ENCODE assay signal across 18 cellular contexts in the genomic region with DNA sequence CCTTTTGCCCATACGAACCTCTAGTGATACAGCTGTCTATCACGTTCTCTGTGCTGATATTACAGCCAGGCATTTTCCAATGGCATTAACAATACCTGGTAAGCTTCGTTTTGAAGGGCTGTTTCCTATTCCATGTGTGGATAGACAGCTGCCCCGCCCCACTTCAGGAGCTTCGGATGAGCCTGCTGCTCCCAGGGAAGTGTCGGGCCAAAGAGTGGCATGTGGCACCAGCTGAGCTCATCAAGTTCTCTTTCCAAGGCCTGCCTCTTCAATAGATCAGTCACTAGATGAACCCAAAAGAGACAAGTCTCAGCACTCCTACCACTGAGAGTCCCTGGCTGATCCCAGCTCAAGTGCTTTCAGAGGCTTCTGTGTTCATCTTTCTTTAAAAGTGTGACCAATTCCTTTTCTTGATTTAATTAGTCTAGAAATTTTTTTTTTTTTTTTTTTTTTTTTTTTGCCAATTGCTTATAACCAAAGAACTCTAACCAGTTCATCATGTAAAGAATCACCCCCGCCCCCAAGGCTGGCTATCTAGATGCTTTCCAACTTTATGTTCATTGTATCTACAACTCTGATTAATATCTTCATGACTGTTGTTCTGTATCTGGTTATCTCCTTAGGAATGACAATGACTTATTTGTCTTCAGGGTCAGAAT.
"Had no signal": no experiment of that assay in that cellular context is flagged by ENCODE, and none has a peak within 500 bp of the region (broad histone marks: within the 10 kb centered on the region; RNA-seq: fewer than 3 reads in every experiment).

No MANE protein-coding gene starts in this region.

- H3K9ac ChIP-seq: parathyroid adenoma had no signal

- H3K4me3 Mint-ChIP-seq: activated CD4-positive, alpha-beta T cell treated with anti-CD3 and anti-CD28 coated beads, Interleukin-2, amount 10 ng/mL, durations not matched to agents 24 days and 14 days; activated CD8-positive, alpha-beta T cell treated with anti-CD3 and anti-CD28 coated beads for 36 hours; activated T-cell treated with anti-CD3 and anti-CD28 coated beads, Interleukin-2, amount 50 U/mL, for 24 hours; brain; natural killer cell had no signal

- H3K27me3 Mint-ChIP-seq: activated CD4-positive, alpha-beta T cell treated with anti-CD3 and anti-CD28 coated beads, Interleukin-2, amount 10 ng/mL, durations not matched to agents 24 days and 14 days; activated CD8-positive, alpha-beta T cell treated with anti-CD3 and anti-CD28 coated beads for 36 hours; activated T-cell treated with anti-CD3 and anti-CD28 coated beads, Interleukin-2, amount 50 U/mL, for 24 hours; brain had no signal

- DNase-seq: activated CD4-positive, alpha-beta T cell treated with anti-CD3 and anti-CD28 coated beads, Interleukin-2, amount 10 ng/mL, durations not matched to agents 24 days and 14 days; activated CD8-positive, alpha-beta T cell treated with anti-CD3 and anti-CD28 coated beads for 36 hours; activated naive CD4-positive, alpha-beta T cell treated with Interleukin-2 at 50 U/mL for 16 hours; activated T-cell treated with anti-CD3 and anti-CD28 coated beads, Interleukin-2, amount 50 U/mL, for 24 hours; central memory CD4-positive, alpha-beta T cell; erythroblast; left cardiac atrium; natural killer cell; retina; stimulated activated naive CD8-positive, alpha-beta T cell treated with anti-CD3 and anti-CD28 coated beads, Interleukin-15, Interleukin-2, amounts not matched to agents 100 U/mL and 50 U/mL, for 24 hours; T-helper 1 cell; T-helper 9 cell had no signal

- H3K9me3 ChIP-seq: suprapubic skin had no signal

- H3K4me1 ChIP-seq: parathyroid adenoma had no signal

- H2AFZ ChIP-seq: hepatocyte, parathyroid adenoma had no signal

- H3K27me3 ChIP-seq: hepatocyte, suprapubic skin had no signal

- H3K4me2 ChIP-seq: hepatocyte had no signal

- H3K4me3 ChIP-seq: coronary artery, hepatocyte, suprapubic skin had no signal

- H3K27ac ChIP-seq: coronary artery, parathyroid adenoma, suprapubic skin had no signal

- H3K27ac Mint-ChIP-seq: activated CD4-positive, alpha-beta T cell treated with anti-CD3 and anti-CD28 coated beads, Interleukin-2, amount 10 ng/mL, durations not matched to agents 24 days and 14 days; activated CD8-positive, alpha-beta T cell treated with anti-CD3 and anti-CD28 coated beads for 36 hours; activated T-cell treated with anti-CD3 and anti-CD28 coated beads, Interleukin-2, amount 50 U/mL, for 24 hours; activated T-helper 2 cell treated with anti-CD3 and anti-CD28 coated beads, Interferon-gamma antibody, Interleukin-2, Interleukin-4, amounts not matched to agents 10 μg/mL and 5 μg/mL and 100 μg/mL, durations not matched to agents 14 hours and 24 hours and 36 hours; natural killer cell had no signal

- ATAC-seq: activated CD8-positive, alpha-beta T cell treated with anti-CD3 and anti-CD28 coated beads for 36 hours; natural killer cell; stimulated activated naive CD8-positive, alpha-beta T cell treated with anti-CD3 and anti-CD28 coated beads, Interleukin-15, Interleukin-2, amounts not matched to agents 100 U/mL and 50 U/mL, for 24 hours had no signal
